In the genomic region with DNA sequence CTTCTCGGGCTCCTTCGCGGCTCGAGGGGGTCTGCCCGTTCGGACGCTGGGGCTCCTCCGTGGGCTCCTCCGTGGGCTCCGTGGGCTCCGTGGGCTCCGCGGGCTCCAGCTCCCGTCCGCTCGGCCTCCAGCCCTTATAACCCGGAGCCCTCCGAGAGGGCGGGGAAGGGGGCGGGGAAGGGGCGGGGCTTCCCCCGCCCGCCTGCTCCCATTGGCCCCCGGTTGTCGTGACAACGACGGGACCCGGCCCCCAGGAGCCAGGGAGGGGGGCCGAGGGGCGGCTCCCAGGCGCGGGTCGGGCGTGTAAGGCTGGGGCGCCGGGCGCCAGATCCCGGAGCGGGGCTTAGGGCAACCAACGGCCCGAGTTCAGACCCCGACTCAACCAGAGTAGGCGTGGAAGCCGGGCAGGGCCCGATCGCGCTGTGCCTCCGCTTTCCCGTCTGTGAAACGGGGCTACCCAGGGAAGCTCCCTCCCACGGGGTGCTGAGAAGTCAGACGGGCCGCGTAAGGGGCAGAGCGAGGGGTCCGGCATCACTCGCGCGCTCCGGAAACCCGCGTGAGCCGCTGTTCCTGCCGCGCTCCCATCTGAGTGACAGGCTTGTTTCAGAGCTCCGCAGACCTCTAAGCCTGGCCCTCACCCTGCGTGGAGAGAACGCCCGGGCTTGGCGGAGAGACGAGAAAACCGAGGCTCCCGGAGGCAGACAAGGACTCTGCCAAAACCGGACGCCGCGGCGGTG, we compare ENCODE assay signal across 8 cellular contexts. TPM values are rescaled to one million over a fixed set of nuclear protein-coding genes. Genes with fewer than 3 reads are reported as not detected.
DNase-seq lines count a peak whose midpoint lies in the region; TF ChIP-seq lines count a peak whose summit lies in the region.

Gene GFPT2, minus strand, starts transcription at position 111 of the 737 bp plus-strand sequence. CDS start 119 bp downstream, outside the sequence.

- peak; percentile 94 for DNase-seq in DMS 273 (lab: John Stamatoyannopoulos, UW; ENCODE audit: unreplicated experiment)
- peak; percentile 100 for DNase-seq in H7
- peak; percentile 7 for DNase-seq in NCI-H1417 treated with DMSO at 0.1 percent for 48 hours (lab: John Stamatoyannopoulos, UW)
- DNase-seq in activated CD4-positive, alpha-beta T cell treated with anti-CD3 and anti-CD28 coated beads for 48 hours = peak; percentile 70
- peak; percentile 84 for DNase-seq in choroid plexus epithelial cell (ENCODE audit: low read depth)
- DNase-seq in kidney glomerular epithelial cell (lab: John Stamatoyannopoulos, UW) = peak; percentile 27
- DNase-seq in stimulated activated CD4-positive, alpha-beta T cell treated with anti-CD3 and anti-CD28 coated beads, Interleukin-15, amount 100 ng/mL, for 24 hours = peak; percentile 77
- no peak for DNase-seq in LoVo (ENCODE audit: low spot score)

- peak within 1 kb of the TSS; percentile 97 for H3K4me3 ChIP-seq in H7 (ENCODE audit: insufficient read depth, low read depth, low read length)
- peak within 1 kb of the TSS; percentile 81 for H3K4me3 ChIP-seq in choroid plexus epithelial cell (ENCODE audit: low read depth, low read length)

- H3K27me3 ChIP-seq in H7 (ENCODE audit: control insufficient read depth, insufficient read depth, low read length) = peaks cover 21% of the 10 kb centered on the region

- peaks cover 5% of the 10 kb centered on the region for H3K36me3 ChIP-seq in H7 (replicated peaks; ENCODE audit: control insufficient read depth, insufficient read depth, low read length)

- TF ChIP-seq CTCF in choroid plexus epithelial cell (conservative IDR thresholded peaks at IDR 0.05; ENCODE audit: low read depth, low read length) = no peak

RNA-seq across cellular contexts. Expression of gene GFPT2, which starts in this region (rescaled TPM):
- 91.6 and 125 TPM in 2 replicates for total RNA-seq in H7 (2014; rRNA removed; shearing (Covaris generic))
